Comparison of ENCODE assay signal across 8 cellular contexts in genomic region chr5:71587709-71588532, GRCh38. TPM values are rescaled to one million over a fixed set of nuclear protein-coding genes. Genes with fewer than 3 reads are reported as not detected.
DNase-seq lines count a peak whose midpoint lies in the region; ATAC-seq and TF ChIP-seq lines count a peak whose summit lies in the region.

No MANE protein-coding gene starts in this region.

- H3K36me3 ChIP-seq in A673 (ENCODE audit: insufficient read depth, low read length, poor library complexity, severe bottlenecking) = no peaks in the 10 kb centered on the region

- ATAC-seq in GM18909 (IDR thresholded peaks at IDR 0.05; ENCODE audit: poor library complexity, unreplicated experiment) = peak; percentile 9
- peak; percentile 9 for ATAC-seq in HG03159 (IDR thresholded peaks at IDR 0.05; ENCODE audit: unreplicated experiment)
- ATAC-seq in right cardiac atrium = peak; percentile 2 to 27

- peak overlapping the region; percentile 90 for H3K27ac ChIP-seq in A673 (ENCODE audit: low read depth, low read length, poor library complexity, severe bottlenecking)
- H3K27ac ChIP-seq in right cardiac atrium (ENCODE audit: low read length) = peak overlapping the region; percentile 70
- peak overlapping the region; percentile 25 to 97 (median 90) for H3K27ac ChIP-seq in skin epidermis

- POLR2A ChIA-PET in A673 (lab: Charles Lee; ENCODE audit: low non-redundant PET) = no interaction called here

- H3K27me3 ChIP-seq in A673 (replicated peaks; ENCODE audit: insufficient read depth, low read depth, low read length, poor library complexity) = no peaks in the 10 kb centered on the region
- no peaks in the 10 kb centered on the region for H3K27me3 ChIP-seq in right cardiac atrium (ENCODE audit: control insufficient read depth, insufficient read depth)

- DNase-seq in A673 (ENCODE audit: low spot score) (no peak), right cardiac atrium (peak in 2 of 3 donors; percentile 20 to 63), NCI-H2227 treated with DMSO at 0.1 percent for 48 hours (lab: John Stamatoyannopoulos, UW) (no peak), SKM-1 treated with dmso at 0.1 percent for 144 hours (lab: John Stamatoyannopoulos, UW; ENCODE audit: unreplicated experiment) (no peak)
- peak; percentile 65 for DNase-seq in activated CD8-positive, alpha-beta memory T cell treated with anti-CD3 and anti-CD28 coated beads for 24 hours

- TF ChIP-seq CTCF in A673 (conservative IDR thresholded peaks at IDR 0.05; ENCODE audit: low read depth, low read length) = no peak

- 66% methylated on average over 19 of the region's 19 CpGs for WGBS in right cardiac atrium

- H3K9me3 ChIP-seq in A673 (ENCODE audit: low read depth, low read length, poor library complexity, severe bottlenecking) = no peaks in the 10 kb centered on the region
- no peaks in the 10 kb centered on the region for H3K9me3 ChIP-seq in right cardiac atrium (ENCODE audit: control insufficient read depth, low read length)

- BruUV-seq in A673 (replicated peaks; lab: Mats Ljungman, UMichigan) = TSS peak; percentile 53

- CTCF ChIA-PET in A673 (lab: Charles Lee) = interaction anchor here (0.7 kb wide), 2 partner anchors 9 to 13 kb away, joined by 3 read pairs; no protein-coding TSS in a partner anchor

- intact Hi-C loops in A673 (cut with micrococcal nuclease; ENCODE audit: unreplicated experiment) = no loop called here
- intact Hi-C loops in right cardiac atrium (cut with DNase I) = no loop called here

- H3K4me3 ChIP-seq in A673 (ENCODE audit: low read depth, low read length, poor library complexity, severe bottlenecking) (peak overlapping the region; percentile 77), right cardiac atrium (ENCODE audit: low read length) (peak overlapping the region; percentile 76), skin epidermis (peak overlapping the region; percentile 69 to 96 (median 81))

- peaks cover 5% of the 10 kb centered on the region for H3K4me1 ChIP-seq in A673 (ENCODE audit: insufficient read depth, low read length, poor library complexity, severe bottlenecking)
- H3K4me1 ChIP-seq in right cardiac atrium (ENCODE audit: control insufficient read depth, insufficient read depth, low read length) = peaks cover 6% of the 10 kb centered on the region

RNA-seq across cellular contexts. Expression of gene MCCC2, which starts 0.8 kb away (rescaled TPM):
- total RNA-seq in A673 (2021) = 46.7 and 54.1 TPM in 2 replicates
- total RNA-seq in right cardiac atrium = 10 to 100 TPM; 47.1 to 71.8 (median 53.3) TPM
- 52.0 TPM for polyA plus RNA-seq in right cardiac atrium

Comparison
In these comparisons a context has a peak if more than half of its experiments do, and no peak if none do; other contexts are left out.
1. DNase-seq: peak in activated CD8-positive, alpha-beta memory T cell treated with anti-CD3 and anti-CD28 coated beads for 24 hours (single experiment) and right cardiac atrium (2 of 3); none in A673 (single experiment), NCI-H2227 treated with DMSO at 0.1 percent for 48 hours (single experiment) and SKM-1 treated with dmso at 0.1 percent for 144 hours (single experiment).
2. Peak in every context shown above with its lines, with median percentiles within 50 percentile points of each other: H3K27ac ChIP-seq, H3K4me3 ChIP-seq and ATAC-seq.